Comparison of ENCODE assay signal across 1 cellular context in genomic region chr11:123030517-123030916, GRCh38.
TF ChIP-seq lines count a peak whose summit lies in the region.

No MANE protein-coding gene starts in this region.

TF ChIP-seq in WTC11, 78 proteins besides CTCF, POLR2A, EP300 and RAD21 (continued from another document):
- TF ChIP-seq NFYB (CRISPR knock-in tag; conservative IDR thresholded peaks at IDR 0.05; ENCODE audit: low read depth) (no peak), USF1 (CRISPR knock-in tag; IDR thresholded peaks at IDR 0.05) (no peak), CBFB (CRISPR knock-in tag; IDR thresholded peaks at IDR 0.05; ENCODE audit: low read depth) (no peak), E2F1 (CRISPR knock-in tag; IDR thresholded peaks at IDR 0.05) (no peak), EMX1 (CRISPR knock-in tag; IDR thresholded peaks at IDR 0.05) (no peak), TP53 (CRISPR knock-in tag; IDR thresholded peaks at IDR 0.05) (no peak), ZNF512 (CRISPR knock-in tag; IDR thresholded peaks at IDR 0.05; ENCODE audit: borderline replicate concordance) (no peak), FOXK1 (CRISPR knock-in tag; IDR thresholded peaks at IDR 0.05) (no peak), TCF7 (CRISPR knock-in tag; IDR thresholded peaks at IDR 0.05; ENCODE audit: low read depth) (no peak)
